Comparison of ENCODE assay signal across 2 cellular contexts in genomic region chr19:34261335-34262109, GRCh38.
A peak's percentile ranks its signal among the peaks of the same experiment; 100 is the strongest.
TF ChIP-seq lines count a peak whose summit lies in the region.

No MANE protein-coding gene starts in this region.

TF ChIP-seq in IMR-90, 13 proteins besides CTCF, POLR2A, EP300 and RAD21:
- no peak for TF ChIP-seq MAFK (IDR thresholded peaks at IDR 0.05; ENCODE audit: low read depth, low read length)
- TF ChIP-seq CHD1 (IDR thresholded peaks at IDR 0.05; ENCODE audit: low read depth, low read length), result no peak
- no peak for TF ChIP-seq RCOR1 (IDR thresholded peaks at IDR 0.05; ENCODE audit: insufficient replicate concordance, low read length)
- no peak for TF ChIP-seq NFE2L2 (IDR thresholded peaks at IDR 0.05; ENCODE audit: low read depth, low read length)
- no peak for TF ChIP-seq MXI1 (IDR thresholded peaks at IDR 0.05; ENCODE audit: borderline replicate concordance, low read depth, low read length)
- TF ChIP-seq, protein P1, sequence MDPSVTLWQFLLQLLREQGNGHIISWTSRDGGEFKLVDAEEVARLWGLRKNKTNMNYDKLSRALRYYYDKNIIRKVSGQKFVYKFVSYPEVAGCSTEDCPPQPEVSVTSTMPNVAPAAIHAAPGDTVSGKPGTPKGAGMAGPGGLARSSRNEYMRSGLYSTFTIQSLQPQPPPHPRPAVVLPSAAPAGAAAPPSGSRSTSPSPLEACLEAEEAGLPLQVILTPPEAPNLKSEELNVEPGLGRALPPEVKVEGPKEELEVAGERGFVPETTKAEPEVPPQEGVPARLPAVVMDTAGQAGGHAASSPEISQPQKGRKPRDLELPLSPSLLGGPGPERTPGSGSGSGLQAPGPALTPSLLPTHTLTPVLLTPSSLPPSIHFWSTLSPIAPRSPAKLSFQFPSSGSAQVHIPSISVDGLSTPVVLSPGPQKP (IDR thresholded peaks at IDR 0.05; ENCODE audit: borderline replicate concordance, low read depth, low read length), result no peak
- TF ChIP-seq MAZ (IDR thresholded peaks at IDR 0.05; ENCODE audit: borderline replicate concordance, low read depth, low read length), result no peak
- no peak for TF ChIP-seq RFX5 (IDR thresholded peaks at IDR 0.05; ENCODE audit: low read depth, low read length)
- no peak for TF ChIP-seq BHLHE40 (IDR thresholded peaks at IDR 0.05; ENCODE audit: low read depth, low read length)
- TF ChIP-seq FOS (IDR thresholded peaks at IDR 0.05; ENCODE audit: low read depth, low read length), result no peak
- no peak for TF ChIP-seq CEBPB (IDR thresholded peaks at IDR 0.05; ENCODE audit: low read depth, low read length)
- no peak for TF ChIP-seq SMC3 (IDR thresholded peaks at IDR 0.05; ENCODE audit: low read depth, low read length)
- TF ChIP-seq, protein P2, sequence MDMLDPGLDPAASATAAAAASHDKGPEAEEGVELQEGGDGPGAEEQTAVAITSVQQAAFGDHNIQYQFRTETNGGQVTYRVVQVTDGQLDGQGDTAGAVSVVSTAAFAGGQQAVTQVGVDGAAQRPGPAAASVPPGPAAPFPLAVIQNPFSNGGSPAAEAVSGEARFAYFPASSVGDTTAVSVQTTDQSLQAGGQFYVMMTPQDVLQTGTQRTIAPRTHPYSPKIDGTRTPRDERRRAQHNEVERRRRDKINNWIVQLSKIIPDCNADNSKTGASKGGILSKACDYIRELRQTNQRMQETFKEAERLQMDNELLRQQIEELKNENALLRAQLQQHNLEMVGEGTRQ (IDR thresholded peaks at IDR 0.05; ENCODE audit: low read depth, low read length), result no peak

TF ChIP-seq in K562, 482 proteins besides CTCF, POLR2A, EP300 and RAD21:
- TF ChIP-seq MAFF (IDR thresholded peaks at IDR 0.05; ENCODE audit: low read length), result no peak
- TF ChIP-seq, protein P3, sequence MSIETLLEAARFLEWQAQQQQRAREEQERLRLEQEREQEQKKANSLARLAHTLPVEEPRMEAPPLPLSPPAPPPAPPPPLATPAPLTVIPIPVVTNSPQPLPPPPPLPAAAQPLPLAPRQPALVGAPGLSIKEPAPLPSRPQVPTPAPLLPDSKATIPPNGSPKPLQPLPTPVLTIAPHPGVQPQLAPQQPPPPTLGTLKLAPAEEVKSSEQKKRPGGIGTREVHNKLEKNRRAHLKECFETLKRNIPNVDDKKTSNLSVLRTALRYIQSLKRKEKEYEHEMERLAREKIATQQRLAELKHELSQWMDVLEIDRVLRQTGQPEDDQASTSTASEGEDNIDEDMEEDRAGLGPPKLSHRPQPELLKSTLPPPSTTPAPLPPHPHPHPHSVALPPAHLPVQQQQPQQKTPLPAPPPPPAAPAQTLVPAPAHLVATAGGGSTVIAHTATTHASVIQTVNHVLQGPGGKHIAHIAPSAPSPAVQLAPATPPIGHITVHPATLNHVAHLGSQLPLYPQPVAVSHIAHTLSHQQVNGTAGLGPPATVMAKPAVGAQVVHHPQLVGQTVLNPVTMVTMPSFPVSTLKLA (conservative IDR thresholded peaks at IDR 0.05), result no peak
- TF ChIP-seq, protein P4, sequence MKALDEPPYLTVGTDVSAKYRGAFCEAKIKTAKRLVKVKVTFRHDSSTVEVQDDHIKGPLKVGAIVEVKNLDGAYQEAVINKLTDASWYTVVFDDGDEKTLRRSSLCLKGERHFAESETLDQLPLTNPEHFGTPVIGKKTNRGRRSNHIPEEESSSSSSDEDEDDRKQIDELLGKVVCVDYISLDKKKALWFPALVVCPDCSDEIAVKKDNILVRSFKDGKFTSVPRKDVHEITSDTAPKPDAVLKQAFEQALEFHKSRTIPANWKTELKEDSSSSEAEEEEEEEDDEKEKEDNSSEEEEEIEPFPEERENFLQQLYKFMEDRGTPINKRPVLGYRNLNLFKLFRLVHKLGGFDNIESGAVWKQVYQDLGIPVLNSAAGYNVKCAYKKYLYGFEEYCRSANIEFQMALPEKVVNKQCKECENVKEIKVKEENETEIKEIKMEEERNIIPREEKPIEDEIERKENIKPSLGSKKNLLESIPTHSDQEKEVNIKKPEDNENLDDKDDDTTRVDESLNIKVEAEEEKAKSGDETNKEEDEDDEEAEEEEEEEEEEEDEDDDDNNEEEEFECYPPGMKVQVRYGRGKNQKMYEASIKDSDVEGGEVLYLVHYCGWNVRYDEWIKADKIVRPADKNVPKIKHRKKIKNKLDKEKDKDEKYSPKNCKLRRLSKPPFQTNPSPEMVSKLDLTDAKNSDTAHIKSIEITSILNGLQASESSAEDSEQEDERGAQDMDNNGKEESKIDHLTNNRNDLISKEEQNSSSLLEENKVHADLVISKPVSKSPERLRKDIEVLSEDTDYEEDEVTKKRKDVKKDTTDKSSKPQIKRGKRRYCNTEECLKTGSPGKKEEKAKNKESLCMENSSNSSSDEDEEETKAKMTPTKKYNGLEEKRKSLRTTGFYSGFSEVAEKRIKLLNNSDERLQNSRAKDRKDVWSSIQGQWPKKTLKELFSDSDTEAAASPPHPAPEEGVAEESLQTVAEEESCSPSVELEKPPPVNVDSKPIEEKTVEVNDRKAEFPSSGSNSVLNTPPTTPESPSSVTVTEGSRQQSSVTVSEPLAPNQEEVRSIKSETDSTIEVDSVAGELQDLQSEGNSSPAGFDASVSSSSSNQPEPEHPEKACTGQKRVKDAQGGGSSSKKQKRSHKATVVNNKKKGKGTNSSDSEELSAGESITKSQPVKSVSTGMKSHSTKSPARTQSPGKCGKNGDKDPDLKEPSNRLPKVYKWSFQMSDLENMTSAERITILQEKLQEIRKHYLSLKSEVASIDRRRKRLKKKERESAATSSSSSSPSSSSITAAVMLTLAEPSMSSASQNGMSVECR (CRISPR knock-in tag; IDR thresholded peaks at IDR 0.05), result 0 out of 2 replicates have a peak, but pooled peaks have one; percentile 26
